ENCODE assay signal across 27 cellular contexts in the genomic region with DNA sequence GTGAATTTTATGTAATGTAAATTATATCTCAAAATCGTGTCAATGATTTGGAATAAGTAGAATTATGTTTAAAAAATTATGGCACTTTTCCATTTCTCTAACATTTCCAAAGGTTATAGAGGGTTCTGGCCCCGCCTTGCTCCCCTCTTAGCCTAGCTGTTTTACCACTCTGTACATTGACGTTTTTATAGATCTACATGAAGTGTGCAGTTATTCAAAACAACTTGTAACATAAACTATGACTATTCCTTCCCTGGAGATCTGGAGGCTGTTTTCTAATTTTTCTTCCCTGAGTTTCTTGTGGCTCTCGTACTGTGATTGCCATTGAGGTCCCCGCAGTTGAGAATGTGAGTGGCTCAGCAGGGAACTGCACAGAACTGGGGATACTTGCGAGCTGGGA. TPM values are rescaled to one million over a fixed set of nuclear protein-coding genes. Genes with fewer than 3 reads are reported as not detected.
DNase-seq lines count a peak whose midpoint lies in the region; ATAC-seq, FAIRE-seq and TF ChIP-seq lines count a peak whose summit lies in the region.
"Had no signal": no experiment of that assay in that cellular context is flagged by ENCODE, and none has a peak within 500 bp of the region (broad histone marks: within the 10 kb centered on the region; RNA-seq: fewer than 3 reads in every experiment).

No MANE protein-coding gene starts in this region.

- H3K4me1 Mint-ChIP-seq in activated CD4-positive, alpha-beta T cell treated with anti-CD3 and anti-CD28 coated beads for 36 hours: peaks cover 40% of the 10 kb centered on the region
- H3K4me1 Mint-ChIP-seq in mesothelial cell of epicardium: peaks cover 27% of the 10 kb centered on the region

- no peak for ATAC-seq in activated CD4-positive, alpha-beta T cell treated with anti-CD3 and anti-CD28 coated beads for 36 hours
- ATAC-seq in HCT116 (no peak), GM19455 (IDR thresholded peaks at IDR 0.05; ENCODE audit: unreplicated experiment) (no peak), HG03571 (IDR thresholded peaks at IDR 0.05; ENCODE audit: unreplicated experiment) (no peak)
- ATAC-seq: left lobe of liver, sciatic nerve had no signal

- no peak for TF ChIP-seq CTCF in HCT116 (IDR thresholded peaks at IDR 0.05 in 2 of 3, conservative IDR thresholded peaks at IDR 0.05 in 1 of 3; ENCODE audit: borderline replicate concordance in 1 of 3, insufficient read depth in 1 of 3, low read depth in 2 of 3, low read length in 2 of 3)
- TF ChIP-seq CTCF in mesothelial cell of epicardium (IDR thresholded peaks at IDR 0.05; ENCODE audit: unreplicated experiment): no peak

- peak; percentile 11 for FAIRE-seq in TTC549 (lab: Jason Lieb, UNC)
- FAIRE-seq: HepG2, urothelium cell line had no signal

- no peaks in the 10 kb centered on the region for H4K20me1 ChIP-seq in HCT116 (ENCODE audit: insufficient read depth)

- intact Hi-C loops in activated CD4-positive, alpha-beta T cell treated with anti-CD3 and anti-CD28 coated beads for 36 hours (cut with DNase I, micrococcal nuclease): loop anchor here (5.0 kb wide), 4 partner anchors 75 to 905 kb away; a partner anchor contains a TSS
- intact Hi-C loops in HCT116 (cut with micrococcal nuclease): loop anchor here (5.0 kb wide), 1 partner anchor 345 kb away; no protein-coding TSS in a partner anchor

- H3K27ac ChIP-seq in HCT116 (ENCODE audit: low read depth, low read length): no peak overlapping the region
- H3K27ac ChIP-seq: prostate gland, RWPE1, thoracic aorta had no signal

- no peaks in the 10 kb centered on the region for H3K27me3 ChIP-seq in HCT116 (ENCODE audit: insufficient read depth, low read length)

- peaks cover 7% of the 10 kb centered on the region for H3K9me3 Mint-ChIP-seq in activated CD4-positive, alpha-beta T cell treated with anti-CD3 and anti-CD28 coated beads for 36 hours (ENCODE audit: low read depth)
- H3K9me3 Mint-ChIP-seq in mesothelial cell of epicardium: peaks cover 14% of the 10 kb centered on the region
- H3K9me3 Mint-ChIP-seq: activated T-helper 1 cell treated with anti-CD3 and anti-CD28 coated beads, Interleukin-12 subunit alpha, Interleukin-12 subunit beta, Interleukin-2, Interleukin-4 antibody, amounts not matched to agents 30 ng/mL and 10 ng/mL and 1 ng/mL, durations not matched to agents 14 hours and 24 hours and 36 hours; CD4-positive, alpha-beta T cell; memory B cell had no signal

- no peaks in the 10 kb centered on the region for H3K9me2 ChIP-seq in HCT116 (ENCODE audit: insufficient read depth)

- H3K4me3 ChIP-seq in HCT116 (replicated peaks in 1 of 2; ENCODE audit: low read depth in 1 of 2, low read length in 2 of 2): no peak overlapping the region
- H3K4me3 ChIP-seq: prostate gland, thoracic aorta had no signal

- H3K4me2 ChIP-seq in HCT116 (ENCODE audit: low read length): no peak overlapping the region

- H2AFZ ChIP-seq in HCT116 (ENCODE audit: low read depth, low read length, poor library complexity, severe bottlenecking): peak overlapping the region; percentile 98

- H3K27ac Mint-ChIP-seq in activated CD4-positive, alpha-beta T cell treated with anti-CD3 and anti-CD28 coated beads for 36 hours: peak overlapping the region; percentile 83
- peak overlapping the region; percentile 22 for H3K27ac Mint-ChIP-seq in mesothelial cell of epicardium
- H3K27ac Mint-ChIP-seq: activated naive CD8-positive, alpha-beta T cell treated with anti-CD3 and anti-CD28 coated beads, Interleukin-2, amount 10 ng/mL, durations not matched to agents 7 days and 5 days; activated T-helper 1 cell treated with anti-CD3 and anti-CD28 coated beads, Interleukin-12 subunit alpha, Interleukin-12 subunit beta, Interleukin-2, Interleukin-4 antibody, amounts not matched to agents 30 ng/mL and 10 ng/mL and 1 ng/mL, durations not matched to agents 14 hours and 24 hours and 36 hours; CD4-positive, alpha-beta T cell had no signal

- DNase-seq in activated CD4-positive, alpha-beta T cell treated with anti-CD3 and anti-CD28 coated beads for 36 hours: no peak
- DNase-seq in activated CD4-positive, alpha-beta T cell treated with anti-CD3 and anti-CD28 coated beads, Interleukin-2, amount 50 U/mL, for 4 hours: no peak
- DNase-seq in HCT116 (ENCODE audit: low read depth, low spot score) (no peak), mesothelial cell of epicardium (ENCODE audit: low spot score in 2 of 2, unreplicated experiment in 2 of 2) (no peak), NCI-H82 (lab: John Stamatoyannopoulos, UW) (no peak)
- DNase-seq: 8988T; activated naive CD8-positive, alpha-beta T cell treated with anti-CD3 and anti-CD28 coated beads, Interleukin-2, amount 10 ng/mL, durations not matched to agents 7 days and 5 days; CD4-positive, alpha-beta T cell; NCI-H1048; NCI-H1930; NCI-H69; stimulated activated CD4-positive, alpha-beta T cell treated with anti-CD3 and anti-CD28 coated beads, Interleukin-4, amount 100 ng/mL, for 24 hours; stimulated activated naive CD4-positive, alpha-beta T cell had no signal

- peaks cover 25% of the 10 kb centered on the region for H3K27me3 Mint-ChIP-seq in activated CD4-positive, alpha-beta T cell treated with anti-CD3 and anti-CD28 coated beads for 36 hours
- H3K27me3 Mint-ChIP-seq in mesothelial cell of epicardium (ENCODE audit: low read depth): peaks cover 9% of the 10 kb centered on the region

- H3K4me1 ChIP-seq in HCT116 (ENCODE audit: control insufficient read depth in 1 of 2, insufficient read depth in 2 of 2, low read length in 2 of 2): peaks cover 13 to 20% of the 10 kb centered on the region in 2 experiments
- H3K4me1 ChIP-seq: prostate gland had no signal

- no peak for TF ChIP-seq POLR2A in HCT116 (IDR thresholded peaks at IDR 0.05; ENCODE audit: borderline replicate concordance, extremely low read depth, insufficient read depth, insufficient read length)

- no TSS peak for BruUV-seq in HCT116 (replicated peaks; lab: Mats Ljungman, UMichigan)

- CTCF ChIA-PET in activated CD4-positive, alpha-beta T cell treated with anti-CD3 and anti-CD28 coated beads for 36 hours (lab: Charles Lee): interaction anchor here (0.7 to 2.9 kb wide), 14 partner anchors 9 to 504 kb away, joined by 3 to 98 read pairs (median 5); no protein-coding TSS in a partner anchor
- CTCF ChIA-PET in HCT116 (lab: Charles Lee): interaction anchor here (1.1 to 2.9 kb wide), 9 partner anchors 182 to 403 kb away, joined by 3 to 97 read pairs (median 6); a partner anchor contains a TSS

- H3K4me3 Mint-ChIP-seq in activated CD4-positive, alpha-beta T cell treated with anti-CD3 and anti-CD28 coated beads for 36 hours: no peak overlapping the region
- H3K4me3 Mint-ChIP-seq in mesothelial cell of epicardium: no peak overlapping the region
- H3K4me3 Mint-ChIP-seq: activated T-helper 1 cell treated with anti-CD3 and anti-CD28 coated beads, Interleukin-12 subunit alpha, Interleukin-12 subunit beta, Interleukin-2, Interleukin-4 antibody, amounts not matched to agents 30 ng/mL and 10 ng/mL and 1 ng/mL, durations not matched to agents 14 hours and 24 hours and 36 hours; memory B cell had no signal

- POLR2A ChIA-PET in activated CD4-positive, alpha-beta T cell treated with anti-CD3 and anti-CD28 coated beads for 36 hours (lab: Charles Lee): no interaction called here
- POLR2A ChIA-PET in HCT116 (lab: Charles Lee): interaction anchor here (2.1 to 2.5 kb wide), 2 partner anchors 396 to 398 kb away, joined by 11 to 25 read pairs; no protein-coding TSS in a partner anchor

- peaks cover 4% of the 10 kb centered on the region for H3K36me3 Mint-ChIP-seq in activated CD4-positive, alpha-beta T cell treated with anti-CD3 and anti-CD28 coated beads for 36 hours (ENCODE audit: low read depth)
- no peaks in the 10 kb centered on the region for H3K36me3 Mint-ChIP-seq in mesothelial cell of epicardium
- H3K36me3 Mint-ChIP-seq: memory B cell had no signal

- H3K9ac ChIP-seq in HCT116 (ENCODE audit: low read length): no peak overlapping the region

- TF ChIP-seq RAD21 in HCT116 (IDR thresholded peaks at IDR 0.05; ENCODE audit: low read depth): no peak

- RAD21 ChIA-PET in HCT116 (lab: Charles Lee; ENCODE audit: low non-redundant PET in 1 of 2, low total read pairs in 2 of 2, uncharacterized antibody in 2 of 2, unreplicated experiment in 2 of 2): interaction anchor here (1.3 to 1.7 kb wide), 4 partner anchors 396 to 400 kb away, joined by 6 to 11 read pairs (median 9); no protein-coding TSS in a partner anchor

- no peaks in the 10 kb centered on the region for H3K36me3 ChIP-seq in HCT116 (ENCODE audit: control insufficient read depth in 1 of 2, insufficient read depth in 2 of 2, low read length in 2 of 2)
- H3K36me3 ChIP-seq: prostate gland, thoracic aorta had no signal

- no peaks in the 10 kb centered on the region for H3K79me2 ChIP-seq in HCT116 (ENCODE audit: insufficient read depth, low read length)

- no peaks in the 10 kb centered on the region for H3K9me3 ChIP-seq in HCT116 (ENCODE audit: control insufficient read depth in 1 of 2, insufficient read depth in 1 of 2, low read depth in 1 of 2, low read length in 2 of 2)
- H3K9me3 ChIP-seq: prostate gland, thoracic aorta had no signal

TF ChIP-seq in HCT116, 20 proteins besides CTCF, POLR2A, EP300 and RAD21:
- no peak for TF ChIP-seq CBX3 (IDR thresholded peaks at IDR 0.05; ENCODE audit: low read depth)
TF ChIP-seq in HCT116: peak in this region for 0.

RNA-seq across cellular contexts. Expression of a gene that starts 48.4 kb away (rescaled TPM):
- total RNA-seq in activated CD4-positive, alpha-beta T cell treated with anti-CD3 and anti-CD28 coated beads for 36 hours: not detected
- total RNA-seq in HCT116 (2021; ENCODE audit: unreplicated experiment) (not detected), mesothelial cell of epicardium (not detected in 3 replicates)
- not detected in 2 replicates for polyA plus RNA-seq in HCT116 (2012)
- total RNA-seq: activated naive CD8-positive, alpha-beta T cell treated with anti-CD3 and anti-CD28 coated beads, Interleukin-2, amount 10 ng/mL, durations not matched to agents 7 days and 5 days; activated T-helper 1 cell treated with anti-CD3 and anti-CD28 coated beads, Interleukin-12 subunit alpha, Interleukin-12 subunit beta, Interleukin-2, Interleukin-4 antibody, amounts not matched to agents 30 ng/mL and 10 ng/mL and 1 ng/mL, durations not matched to agents 14 hours and 24 hours and 36 hours; CD4-positive, alpha-beta T cell; cerebellum; sciatic nerve; T-helper 1 cell treated with Interleukin-12 subunit alpha and Interleukin-12 subunit beta and Interleukin-4 antibody, amounts not matched to agents 30 ng/mL and 1 ng/mL, for 36 hours had no signal
